10 cellular contexts compared by ENCODE assay signal in genomic region chr1:7265771-7266371, GRCh38.
DNase-seq lines count a peak whose midpoint lies in the region; ATAC-seq, FAIRE-seq and TF ChIP-seq lines count a peak whose summit lies in the region.
"Had no signal": no experiment of that assay in that cellular context is flagged by ENCODE, and none has a peak within 500 bp of the region (broad histone marks: within the 10 kb centered on the region; RNA-seq: fewer than 3 reads in every experiment).

No MANE protein-coding gene starts in this region.

- CTCF ChIA-PET in BJ (lab: Yijun Ruan, JAX), result no interaction called here

- H3K4me3 ChIP-seq in BJ (ENCODE audit: low read depth, low read length) (no peak overlapping the region), kidney (ENCODE audit: low read length in 2 of 2) (no peak overlapping the region)

- peaks cover 5 to 7% of the 10 kb centered on the region in 2 donors for H3K4me1 ChIP-seq in kidney (ENCODE audit: control insufficient read depth in 1 of 2, insufficient read depth in 1 of 2, low read depth in 1 of 2, low read length in 2 of 2)

- peak overlapping the region; percentile 23 to 39 for H3K27ac ChIP-seq in kidney (ENCODE audit: low read depth in 2 of 2, low read length in 2 of 2)

- no peaks in the 10 kb centered on the region for H3K36me3 Mint-ChIP-seq in activated T-helper 17 cell treated with anti-CD3 and anti-CD28 coated beads, Interleukin-2, amount 50 U/mL, for 72 hours (ENCODE audit: low read depth)

- H3K4me1 Mint-ChIP-seq in activated T-helper 17 cell treated with anti-CD3 and anti-CD28 coated beads, Interleukin-2, amount 50 U/mL, for 72 hours, result no peaks in the 10 kb centered on the region
- H3K4me1 Mint-ChIP-seq: activated naive CD8-positive, alpha-beta T cell treated with anti-CD3 and anti-CD28 coated beads, Interleukin-2, amount 50 U/mL, for 24 hours had no signal

- no peak overlapping the region for H3K27ac Mint-ChIP-seq in activated T-helper 17 cell treated with anti-CD3 and anti-CD28 coated beads, Interleukin-2, amount 50 U/mL, for 72 hours
- H3K27ac Mint-ChIP-seq: activated naive CD8-positive, alpha-beta T cell treated with anti-CD3 and anti-CD28 coated beads, Interleukin-2, amount 50 U/mL, for 24 hours; natural killer cell treated with Interleukin-12 subunit alpha and Interleukin-12 subunit beta and Interleukin-15 and Interleukin-18, amount 100 ng/mL, for 72 hours had no signal

- DNase-seq in BJ (ENCODE audit: low read depth) (peak; percentile 47), LHCN-M2 (ENCODE audit: low read depth) (peak; percentile 84), kidney (peak; percentile 95), D341Med (ENCODE audit: low spot score) (no peak)
- DNase-seq: activated naive CD8-positive, alpha-beta T cell treated with anti-CD3 and anti-CD28 coated beads, Interleukin-2, amount 50 U/mL, for 24 hours had no signal

- intact Hi-C loops in kidney (cut with DNase I), result no loop called here

- ATAC-seq in activated T-helper 17 cell treated with anti-CD3 and anti-CD28 coated beads, Interleukin-2, amount 50 U/mL, for 72 hours (replicated peaks), result peak; percentile 48
- ATAC-seq in HG03159 (IDR thresholded peaks at IDR 0.05; ENCODE audit: unreplicated experiment), result no peak
- ATAC-seq in HG03521 (IDR thresholded peaks at IDR 0.05; ENCODE audit: unreplicated experiment), result no peak
- ATAC-seq in GM18511 (IDR thresholded peaks at IDR 0.05; ENCODE audit: unreplicated experiment), result no peak
- ATAC-seq: activated naive CD8-positive, alpha-beta T cell treated with anti-CD3 and anti-CD28 coated beads, Interleukin-2, amount 50 U/mL, for 24 hours; natural killer cell treated with Interleukin-12 subunit alpha and Interleukin-12 subunit beta and Interleukin-15 and Interleukin-18, amount 100 ng/mL, for 72 hours had no signal

- no peak overlapping the region for H3K9ac ChIP-seq in kidney (ENCODE audit: low read length in 2 of 2)

- no peaks in the 10 kb centered on the region for H3K36me3 ChIP-seq in BJ (ENCODE audit: control insufficient read depth, insufficient read depth, low read length)
- no peaks in the 10 kb centered on the region for H3K36me3 ChIP-seq in kidney (ENCODE audit: control insufficient read depth in 1 of 2, insufficient read depth in 2 of 2, low read length in 2 of 2)

- TF ChIP-seq CTCF in BJ (IDR thresholded peaks at IDR 0.05; ENCODE audit: insufficient read depth, low read depth, low read length), result no peak
- no peak for TF ChIP-seq CTCF in kidney (IDR thresholded peaks at IDR 0.05; ENCODE audit: borderline replicate concordance, extremely low read depth, insufficient read depth)

- peak; percentile 80 for FAIRE-seq in kidney (lab: Jason Lieb, UNC)

- H3K4me3 Mint-ChIP-seq in activated T-helper 17 cell treated with anti-CD3 and anti-CD28 coated beads, Interleukin-2, amount 50 U/mL, for 72 hours, result no peak overlapping the region
- H3K4me3 Mint-ChIP-seq: activated naive CD8-positive, alpha-beta T cell treated with anti-CD3 and anti-CD28 coated beads, Interleukin-2, amount 50 U/mL, for 24 hours; natural killer cell treated with Interleukin-12 subunit alpha and Interleukin-12 subunit beta and Interleukin-15 and Interleukin-18, amount 100 ng/mL, for 72 hours had no signal

- peaks cover 0 to 9% of the 10 kb centered on the region in 2 donors for H3K9me3 ChIP-seq in kidney (ENCODE audit: control insufficient read depth in 1 of 2, low read length in 2 of 2)

- POLR2A ChIA-PET in BJ (lab: Charles Lee), result no interaction called here

- H3K27me3 ChIP-seq in BJ (ENCODE audit: control insufficient read depth, insufficient read depth, low read length), result no peaks in the 10 kb centered on the region

- peaks cover 15% of the 10 kb centered on the region for H3K9me3 Mint-ChIP-seq in activated T-helper 17 cell treated with anti-CD3 and anti-CD28 coated beads, Interleukin-2, amount 50 U/mL, for 72 hours

- H3K27me3 Mint-ChIP-seq in activated T-helper 17 cell treated with anti-CD3 and anti-CD28 coated beads, Interleukin-2, amount 50 U/mL, for 72 hours, result peaks cover 46% of the 10 kb centered on the region
